Comparison of ENCODE assay signal across 1 cellular context in genomic region chr11:44582641-44583352, GRCh38.
TF ChIP-seq lines count a peak whose summit lies in the region.

No MANE protein-coding gene starts in this region.

TF ChIP-seq in HepG2, 621 proteins besides CTCF, POLR2A, EP300 and RAD21:
- TF ChIP-seq HIC2 (CRISPR knock-in tag; IDR thresholded peaks at IDR 0.05; ENCODE audit: low read depth) (no peak), ZFP90 (CRISPR knock-in tag; IDR thresholded peaks at IDR 0.05; ENCODE audit: borderline replicate concordance) (peak; percentile 95; the same call in 1 of the 2 replicates)
